8 cellular contexts compared by ENCODE assay signal in genomic region chr6:26033942-26034354, GRCh38. TPM values are rescaled to one million over a fixed set of nuclear protein-coding genes. Genes with fewer than 3 reads are reported as not detected.
DNase-seq lines count a peak whose midpoint lies in the region; ATAC-seq and TF ChIP-seq lines count a peak whose summit lies in the region.

No MANE protein-coding gene starts in this region.

- peak overlapping the region; percentile 76 for H3K27ac ChIP-seq in neural cell (ENCODE audit: low read length)

- H3K4me2 ChIP-seq in neural cell (ENCODE audit: low read length) = peak overlapping the region; percentile 76

- no peak for TF ChIP-seq CTCF in epithelial cell of esophagus (IDR thresholded peaks at IDR 0.05; ENCODE audit: insufficient read depth, low read depth, low read length, missing control alignments)
- TF ChIP-seq CTCF in neural cell (IDR thresholded peaks at IDR 0.05; ENCODE audit: poor library complexity, severe bottlenecking) = no peak

- in situ Hi-C loops in GM18951 (cut with MboI; ENCODE audit: low sequenced_read_pairs, unreplicated experiment) = loop anchor here (25.0 kb wide), 1 partner anchor 1103 kb away; a partner anchor contains a TSS

- H2AFZ ChIP-seq in neural cell (ENCODE audit: low read depth, low read length) = peak overlapping the region; percentile 24

- H3K9me3 ChIP-seq in neural cell (ENCODE audit: low read length) = no peaks in the 10 kb centered on the region

- peak overlapping the region; percentile 98 for H3K27ac Mint-ChIP-seq in T-helper 2 cell treated with Interferon-gamma antibody and Interleukin-4, amounts not matched to agents 5 μg/mL and 100 μg/mL, for 36 hours

- H3F3A ChIP-seq in neural cell (ENCODE audit: insufficient read depth, low read length, poor library complexity, severe bottlenecking) = peaks cover 4% of the 10 kb centered on the region

- H3K36me3 Mint-ChIP-seq in T-helper 2 cell treated with Interferon-gamma antibody and Interleukin-4, amounts not matched to agents 5 μg/mL and 100 μg/mL, for 36 hours (ENCODE audit: low read depth) = peaks cover 3% of the 10 kb centered on the region

- H3K4me3 Mint-ChIP-seq in T-helper 2 cell treated with Interferon-gamma antibody and Interleukin-4, amounts not matched to agents 5 μg/mL and 100 μg/mL, for 36 hours = peak overlapping the region; percentile 94

- no peaks in the 10 kb centered on the region for H3K27me3 ChIP-seq in neural cell (ENCODE audit: insufficient read depth, low read depth, low read length)

- peak; percentile 12 for TF ChIP-seq POLR2A in GM18951 (IDR thresholded peaks at IDR 0.05; ENCODE audit: extremely low read depth, insufficient read depth, insufficient read length)

- H3K27me3 Mint-ChIP-seq in T-helper 2 cell treated with Interferon-gamma antibody and Interleukin-4, amounts not matched to agents 5 μg/mL and 100 μg/mL, for 36 hours (ENCODE audit: low read depth) = peaks cover 2% of the 10 kb centered on the region

- no peak for ATAC-seq in HG02970 (IDR thresholded peaks at IDR 0.05; ENCODE audit: low FRiP score, unreplicated experiment)

- no peaks in the 10 kb centered on the region for H4K20me1 ChIP-seq in neural cell (ENCODE audit: insufficient read depth)

- TF ChIP-seq EP300 in neural cell (conservative IDR thresholded peaks at IDR 0.05; ENCODE audit: poor library complexity, severe bottlenecking) = no peak

- DNase-seq in T-helper 2 cell treated with Interferon-gamma antibody and Interleukin-4, amounts not matched to agents 5 μg/mL and 100 μg/mL, for 36 hours (ENCODE audit: low spot score) = peak; percentile 62
- DNase-seq in epithelial cell of esophagus (ENCODE audit: low read depth) (no peak), NCI-H1105 (lab: John Stamatoyannopoulos, UW) (no peak), SK-N-DZ (ENCODE audit: low spot score) (no peak), dedifferentiated amniotic fluid mesenchymal stem cell (ENCODE audit: extremely low spot score) (no peak)

- no peaks in the 10 kb centered on the region for H3K79me2 ChIP-seq in neural cell (replicated peaks; ENCODE audit: insufficient read depth, low read length)

- no peaks in the 10 kb centered on the region for H3K36me3 ChIP-seq in neural cell (ENCODE audit: insufficient read depth, low read length)

- TF ChIP-seq RAD21 in neural cell (conservative IDR thresholded peaks at IDR 0.05) = no peak

- H3K4me1 Mint-ChIP-seq in T-helper 2 cell treated with Interferon-gamma antibody and Interleukin-4, amounts not matched to agents 5 μg/mL and 100 μg/mL, for 36 hours (ENCODE audit: low read depth) = peaks cover 55% of the 10 kb centered on the region

- H3K4me3 ChIP-seq in epithelial cell of esophagus (ENCODE audit: low read length) (peak overlapping the region; percentile 63), neural cell (ENCODE audit: low read length) (peak overlapping the region; percentile 81)

- no peaks in the 10 kb centered on the region for H3K9me2 ChIP-seq in neural cell (ENCODE audit: insufficient read depth, low read length)

- no peaks in the 10 kb centered on the region for H3K9me3 Mint-ChIP-seq in T-helper 2 cell treated with Interferon-gamma antibody and Interleukin-4, amounts not matched to agents 5 μg/mL and 100 μg/mL, for 36 hours

- peak overlapping the region; percentile 34 for H3K9ac ChIP-seq in neural cell (ENCODE audit: low read length)

TF ChIP-seq in neural cell, 6 proteins besides CTCF, POLR2A, EP300 and RAD21:
- no peak for TF ChIP-seq EZH2 (IDR thresholded peaks at IDR 0.05; ENCODE audit: borderline replicate concordance, insufficient read depth, low read length, poor library complexity, severe bottlenecking)
- TF ChIP-seq REST (IDR thresholded peaks at IDR 0.05; ENCODE audit: borderline replicate concordance) = no peak
- TF ChIP-seq POLR2AphosphoS5 (IDR thresholded peaks at IDR 0.05) = no peak
- TF ChIP-seq TAF1 (IDR thresholded peaks at IDR 0.05; ENCODE audit: low read depth) = no peak
- TF ChIP-seq SMC3 (conservative IDR thresholded peaks at IDR 0.05; ENCODE audit: poor library complexity) = no peak
- TF ChIP-seq MXI1 (conservative IDR thresholded peaks at IDR 0.05; ENCODE audit: poor library complexity, severe bottlenecking) = no peak

RNA-seq across cellular contexts. Expression of gene HFE, which starts 53.3 kb away (rescaled TPM):
- not detected in 2 replicates for polyA plus RNA-seq in neural cell
- not detected in 2 replicates for polyA minus RNA-seq in neural cell
- polyA plus RNA-seq in SK-N-DZ (2014; cell fraction: cytosol; rRNA removed) = not detected in 2 replicates
- not detected in 2 replicates for polyA plus RNA-seq in SK-N-DZ (2014; cell fraction: nucleus; rRNA removed)
